In the genomic region with DNA sequence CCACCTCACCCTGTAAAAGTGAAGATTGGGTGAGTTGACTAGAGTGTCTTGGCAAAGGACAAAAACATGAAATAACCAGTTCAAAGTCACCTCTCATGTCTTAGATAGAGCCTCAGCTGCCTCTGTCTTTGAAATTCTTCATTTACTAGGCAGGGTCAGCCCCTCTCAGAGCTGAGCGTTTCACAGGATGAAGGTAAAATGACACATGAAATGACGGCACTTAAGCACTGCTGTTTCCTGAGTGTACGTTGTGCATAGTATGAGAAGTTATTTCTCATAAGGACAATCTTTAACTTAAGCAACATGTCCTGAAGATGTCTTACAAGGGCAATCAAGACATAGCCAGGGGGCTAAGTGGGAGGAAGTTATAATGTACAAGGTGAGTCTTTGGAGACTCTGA, we compare ENCODE assay signal across 1 cellular context.
TF ChIP-seq lines count a peak whose summit lies in the region.

No MANE protein-coding gene starts in this region.

TF ChIP-seq in neural cell, 6 proteins besides CTCF, POLR2A, EP300 and RAD21 (continued from another document):
- TF ChIP-seq SMC3 (conservative IDR thresholded peaks at IDR 0.05; ENCODE audit: poor library complexity) = no peak
